12 cellular contexts compared by ENCODE assay signal in genomic region chr6:113968472-113968871, GRCh38. TPM values are rescaled to one million over a fixed set of nuclear protein-coding genes. Genes with fewer than 3 reads are reported as not detected.
A peak's percentile ranks its signal among the peaks of the same experiment; 100 is the strongest.
DNase-seq lines count a peak whose midpoint lies in the region; FAIRE-seq and TF ChIP-seq lines count a peak whose summit lies in the region.
"Had no signal": no experiment of that assay in that cellular context is flagged by ENCODE, and none has a peak within 500 bp of the region (broad histone marks: within the 10 kb centered on the region; RNA-seq: fewer than 3 reads in every experiment).

No MANE protein-coding gene starts in this region.

- peak overlapping the region; percentile 47 for H3K4me2 ChIP-seq in mesendoderm (ENCODE audit: low read length)

- H3K27me3 ChIP-seq in ascending aorta (no peaks in the 10 kb centered on the region), mesendoderm (ENCODE audit: insufficient read depth, low read length, poor library complexity) (no peaks in the 10 kb centered on the region)
- H3K27me3 ChIP-seq: esophagus squamous epithelium had no signal

- no peaks in the 10 kb centered on the region for H3K9me3 ChIP-seq in ascending aorta
- H3K9me3 ChIP-seq: esophagus squamous epithelium had no signal

- H3K56ac ChIP-seq in mesendoderm (ENCODE audit: low read length): peak overlapping the region; percentile 45

- POLR2A ChIA-PET in AG04449 (lab: Yijun Ruan, JAX): interaction anchor here (0.5 kb wide), 1 partner anchor 592 kb away, joined by 3 read pairs; no protein-coding TSS in a partner anchor

- DNase-seq in AG04449 (ENCODE audit: low read depth, low spot score): no peak
- no peak for DNase-seq in HFF-Myc (ENCODE audit: extremely low read depth, low read depth)
- DNase-seq in ascending aorta (ENCODE audit: low spot score in 2 of 2): no peak
- DNase-seq in mesendoderm: no peak
- no peak for DNase-seq in urothelium cell line (ENCODE audit: low spot score)
- no peak for DNase-seq in NCI-H1048 (lab: John Stamatoyannopoulos, UW)
- no peak for DNase-seq in NCI-H1436 treated with DMSO at 0.1 percent for 48 hours (lab: John Stamatoyannopoulos, UW)
- DNase-seq in SHP77 (lab: John Stamatoyannopoulos, UW): no peak
- DNase-seq: activated CD8-positive, alpha-beta memory T cell treated with anti-CD3 and anti-CD28 coated beads, Interleukin-2, amount 50 U/mL, for 4 hours; esophagus squamous epithelium; NCI-H748 treated with DMSO at 0.1 percent for 48 hours; posterior cingulate gyrus had no signal

- H3K4me1 ChIP-seq in ascending aorta (peaks cover 3 to 13% of the 10 kb centered on the region in 2 donors), mesendoderm (ENCODE audit: control insufficient read depth, low read depth, low read length) (peaks cover 7% of the 10 kb centered on the region)

- H3K23ac ChIP-seq in mesendoderm (ENCODE audit: low read length): no peak overlapping the region

- H3K27ac ChIP-seq in ascending aorta (no peak overlapping the region), mesendoderm (ENCODE audit: low read depth, low read length) (no peak overlapping the region)
- H3K27ac ChIP-seq: esophagus squamous epithelium had no signal

- no peak for TF ChIP-seq CTCF in AG04449 (IDR thresholded peaks at IDR 0.05; ENCODE audit: insufficient read depth, low read length, missing control alignments)
- no peak for TF ChIP-seq CTCF in HFF-Myc (IDR thresholded peaks at IDR 0.05; ENCODE audit: low read depth, low read length, missing control alignments)
- TF ChIP-seq CTCF in ascending aorta (IDR thresholded peaks at IDR 0.05): no peak

- H2BK120ac ChIP-seq in mesendoderm (ENCODE audit: low read depth, low read length): no peak overlapping the region

- H3K4me3 ChIP-seq in AG04449 (ENCODE audit: low read depth, low read length) (peak overlapping the region; percentile 7), HFF-Myc (replicated peaks; ENCODE audit: low read depth, low read length) (peak overlapping the region; percentile 96), ascending aorta (peak overlapping the region; percentile 19 to 85), mesendoderm (ENCODE audit: low read length) (peak overlapping the region; percentile 45)

- H3K9ac ChIP-seq in mesendoderm (ENCODE audit: low read length): peak overlapping the region; percentile 84

- H2AK5ac ChIP-seq in mesendoderm (ENCODE audit: low read length): no peak overlapping the region

- FAIRE-seq in urothelium cell line (lab: Jason Lieb, UNC): no peak

- no peak overlapping the region for H4K5ac ChIP-seq in mesendoderm (ENCODE audit: low read length)

- no peaks in the 10 kb centered on the region for H3K36me3 ChIP-seq in ascending aorta
- no peaks in the 10 kb centered on the region for H3K36me3 ChIP-seq in mesendoderm (ENCODE audit: control insufficient read depth, insufficient read depth, low read length)
- H3K36me3 ChIP-seq: esophagus squamous epithelium had no signal

- no peak overlapping the region for H3K4ac ChIP-seq in mesendoderm (ENCODE audit: low read depth, low read length)

- no peaks in the 10 kb centered on the region for H3K79me1 ChIP-seq in mesendoderm (ENCODE audit: low read length)

- WGBS in mesendoderm (ENCODE audit: extremely low coverage, insufficient coverage, low lambda C conversion rate): no CpG with 5 or more reads among the region's 6 CpGs

- intact Hi-C loops in ascending aorta (cut with DNase I): no loop called here

- H2BK5ac ChIP-seq in mesendoderm (ENCODE audit: low read length): no peak overlapping the region

- H3K18ac ChIP-seq in mesendoderm (ENCODE audit: low read length): peak overlapping the region; percentile 28

- CTCF ChIA-PET in AG04449 (lab: Yijun Ruan, JAX): interaction anchor here (0.7 to 1.7 kb wide), 3 partner anchors 13 to 139 kb away, joined by 3 to 12 read pairs (median 4); no protein-coding TSS in a partner anchor

- no peak overlapping the region for H2BK15ac ChIP-seq in mesendoderm (replicated peaks; ENCODE audit: low read depth)

- no peak overlapping the region for H4K8ac ChIP-seq in mesendoderm (ENCODE audit: low read depth, low read length)

- peaks cover 67% of the 10 kb centered on the region for H3K79me2 ChIP-seq in mesendoderm (ENCODE audit: control insufficient read depth, insufficient read depth, low read length)

RNA-seq across cellular contexts. Expression of gene HDAC2, which starts 2.5 kb away (rescaled TPM):
- 19.1 TPM for total RNA-seq in ascending aorta
- 235 TPM for polyA plus RNA-seq in mesendoderm (2013, experiment 1 of 2)
- polyA plus RNA-seq in mesendoderm (2013, experiment 2 of 2): 256 TPM

Comparison
In these comparisons a context has a peak if more than half of its experiments do, and no peak if none do; other contexts are left out.
1. H3K4me3 ChIP-seq: peak in every context shown above with its lines; median percentile 96 in HFF-Myc; 52 in ascending aorta; 45 in mesendoderm; 7 in AG04449.